Comparison of ENCODE assay signal across 1 cellular context in genomic region chr16:85303354-85303883, GRCh38.
A peak's percentile ranks its signal among the peaks of the same experiment; 100 is the strongest.
TF ChIP-seq lines count a peak whose summit lies in the region.

No MANE protein-coding gene starts in this region.

TF ChIP-seq in K562, 482 proteins besides CTCF, POLR2A, EP300 and RAD21 (continued from another document):
- TF ChIP-seq RBM22 (IDR thresholded peaks at IDR 0.05; ENCODE audit: low read depth, low read length, poor library complexity, severe bottlenecking) (peak; percentile 18), HDAC8 (tag; IDR thresholded peaks at IDR 0.05) (no peak), RNF219 (CRISPR knock-in tag; IDR thresholded peaks at IDR 0.05) (no peak), FOXK2 (conservative IDR thresholded peaks at IDR 0.05 in 1 of 2, IDR thresholded peaks at IDR 0.05 in 1 of 2; ENCODE audit: low read depth in 2 of 2) (0 out of 4 replicates have a peak, but pooled peaks of 1 of the 2 experiments have one; percentile 22), ADNP (tag; IDR thresholded peaks at IDR 0.05) (peak; percentile 98), NRF1 (conservative IDR thresholded peaks at IDR 0.05 in 1 of 2, IDR thresholded peaks at IDR 0.05 in 1 of 2) (peak; percentile 21 to 36; a peak in 2 of 4 replicates)
- TF ChIP-seq, protein P1, sequence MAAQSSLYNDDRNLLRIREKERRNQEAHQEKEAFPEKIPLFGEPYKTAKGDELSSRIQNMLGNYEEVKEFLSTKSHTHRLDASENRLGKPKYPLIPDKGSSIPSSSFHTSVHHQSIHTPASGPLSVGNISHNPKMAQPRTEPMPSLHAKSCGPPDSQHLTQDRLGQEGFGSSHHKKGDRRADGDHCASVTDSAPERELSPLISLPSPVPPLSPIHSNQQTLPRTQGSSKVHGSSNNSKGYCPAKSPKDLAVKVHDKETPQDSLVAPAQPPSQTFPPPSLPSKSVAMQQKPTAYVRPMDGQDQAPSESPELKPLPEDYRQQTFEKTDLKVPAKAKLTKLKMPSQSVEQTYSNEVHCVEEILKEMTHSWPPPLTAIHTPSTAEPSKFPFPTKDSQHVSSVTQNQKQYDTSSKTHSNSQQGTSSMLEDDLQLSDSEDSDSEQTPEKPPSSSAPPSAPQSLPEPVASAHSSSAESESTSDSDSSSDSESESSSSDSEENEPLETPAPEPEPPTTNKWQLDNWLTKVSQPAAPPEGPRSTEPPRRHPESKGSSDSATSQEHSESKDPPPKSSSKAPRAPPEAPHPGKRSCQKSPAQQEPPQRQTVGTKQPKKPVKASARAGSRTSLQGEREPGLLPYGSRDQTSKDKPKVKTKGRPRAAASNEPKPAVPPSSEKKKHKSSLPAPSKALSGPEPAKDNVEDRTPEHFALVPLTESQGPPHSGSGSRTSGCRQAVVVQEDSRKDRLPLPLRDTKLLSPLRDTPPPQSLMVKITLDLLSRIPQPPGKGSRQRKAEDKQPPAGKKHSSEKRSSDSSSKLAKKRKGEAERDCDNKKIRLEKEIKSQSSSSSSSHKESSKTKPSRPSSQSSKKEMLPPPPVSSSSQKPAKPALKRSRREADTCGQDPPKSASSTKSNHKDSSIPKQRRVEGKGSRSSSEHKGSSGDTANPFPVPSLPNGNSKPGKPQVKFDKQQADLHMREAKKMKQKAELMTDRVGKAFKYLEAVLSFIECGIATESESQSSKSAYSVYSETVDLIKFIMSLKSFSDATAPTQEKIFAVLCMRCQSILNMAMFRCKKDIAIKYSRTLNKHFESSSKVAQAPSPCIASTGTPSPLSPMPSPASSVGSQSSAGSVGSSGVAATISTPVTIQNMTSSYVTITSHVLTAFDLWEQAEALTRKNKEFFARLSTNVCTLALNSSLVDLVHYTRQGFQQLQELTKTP (IDR thresholded peaks at IDR 0.05; ENCODE audit: low read depth in 1 of 2, partially characterized antibody in 2 of 2): no peak
- TF ChIP-seq, protein P2, sequence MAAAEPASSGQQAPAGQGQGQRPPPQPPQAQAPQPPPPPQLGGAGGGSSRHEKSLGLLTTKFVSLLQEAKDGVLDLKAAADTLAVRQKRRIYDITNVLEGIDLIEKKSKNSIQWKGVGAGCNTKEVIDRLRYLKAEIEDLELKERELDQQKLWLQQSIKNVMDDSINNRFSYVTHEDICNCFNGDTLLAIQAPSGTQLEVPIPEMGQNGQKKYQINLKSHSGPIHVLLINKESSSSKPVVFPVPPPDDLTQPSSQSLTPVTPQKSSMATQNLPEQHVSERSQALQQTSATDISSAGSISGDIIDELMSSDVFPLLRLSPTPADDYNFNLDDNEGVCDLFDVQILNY (CRISPR knock-in tag; IDR thresholded peaks at IDR 0.05): 0 out of 2 replicates have a peak, but pooled peaks have one; percentile 43
